ENCODE assay signal across 7 cellular contexts in the genomic region with DNA sequence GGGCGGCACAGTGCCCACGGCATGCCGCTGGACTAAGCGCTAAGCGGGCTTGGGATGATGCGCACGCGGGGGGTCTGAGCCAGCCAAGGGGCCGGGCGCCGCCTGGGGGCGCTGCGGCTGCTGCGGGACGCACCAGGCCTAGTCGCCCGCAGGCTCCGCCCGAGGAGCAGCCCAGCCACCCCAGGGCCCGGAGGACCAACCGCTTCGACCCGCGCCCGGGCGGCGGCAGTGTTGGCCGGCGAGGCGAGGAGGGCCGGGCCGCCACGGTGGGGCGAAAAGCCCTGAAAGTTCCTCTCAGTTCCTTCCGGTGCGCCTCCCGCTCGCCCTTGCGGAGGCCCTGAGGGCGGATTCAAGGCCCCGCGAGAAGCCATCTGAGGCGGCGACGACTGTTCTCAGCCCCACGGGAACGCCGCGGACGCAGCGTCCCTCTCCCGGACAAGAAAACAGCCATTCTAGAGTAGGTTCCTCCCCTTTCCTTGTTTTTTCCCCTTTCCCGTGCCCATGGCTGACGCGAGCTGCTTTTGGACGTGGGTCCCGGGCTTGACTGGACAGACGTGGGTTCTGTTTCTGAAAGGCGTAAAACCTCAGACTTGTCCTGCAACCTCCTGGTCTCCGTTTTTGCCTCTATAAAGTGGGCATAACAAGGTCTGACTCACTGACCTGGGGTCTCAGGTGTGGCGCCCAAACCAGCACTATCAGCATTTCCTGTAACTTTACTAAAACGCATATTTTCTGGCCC. TPM values are rescaled to one million over a fixed set of nuclear protein-coding genes. Genes with fewer than 3 reads are reported as not detected.
DNase-seq lines count a peak whose midpoint lies in the region; ATAC-seq, FAIRE-seq and TF ChIP-seq lines count a peak whose summit lies in the region.

A gene with protein sequence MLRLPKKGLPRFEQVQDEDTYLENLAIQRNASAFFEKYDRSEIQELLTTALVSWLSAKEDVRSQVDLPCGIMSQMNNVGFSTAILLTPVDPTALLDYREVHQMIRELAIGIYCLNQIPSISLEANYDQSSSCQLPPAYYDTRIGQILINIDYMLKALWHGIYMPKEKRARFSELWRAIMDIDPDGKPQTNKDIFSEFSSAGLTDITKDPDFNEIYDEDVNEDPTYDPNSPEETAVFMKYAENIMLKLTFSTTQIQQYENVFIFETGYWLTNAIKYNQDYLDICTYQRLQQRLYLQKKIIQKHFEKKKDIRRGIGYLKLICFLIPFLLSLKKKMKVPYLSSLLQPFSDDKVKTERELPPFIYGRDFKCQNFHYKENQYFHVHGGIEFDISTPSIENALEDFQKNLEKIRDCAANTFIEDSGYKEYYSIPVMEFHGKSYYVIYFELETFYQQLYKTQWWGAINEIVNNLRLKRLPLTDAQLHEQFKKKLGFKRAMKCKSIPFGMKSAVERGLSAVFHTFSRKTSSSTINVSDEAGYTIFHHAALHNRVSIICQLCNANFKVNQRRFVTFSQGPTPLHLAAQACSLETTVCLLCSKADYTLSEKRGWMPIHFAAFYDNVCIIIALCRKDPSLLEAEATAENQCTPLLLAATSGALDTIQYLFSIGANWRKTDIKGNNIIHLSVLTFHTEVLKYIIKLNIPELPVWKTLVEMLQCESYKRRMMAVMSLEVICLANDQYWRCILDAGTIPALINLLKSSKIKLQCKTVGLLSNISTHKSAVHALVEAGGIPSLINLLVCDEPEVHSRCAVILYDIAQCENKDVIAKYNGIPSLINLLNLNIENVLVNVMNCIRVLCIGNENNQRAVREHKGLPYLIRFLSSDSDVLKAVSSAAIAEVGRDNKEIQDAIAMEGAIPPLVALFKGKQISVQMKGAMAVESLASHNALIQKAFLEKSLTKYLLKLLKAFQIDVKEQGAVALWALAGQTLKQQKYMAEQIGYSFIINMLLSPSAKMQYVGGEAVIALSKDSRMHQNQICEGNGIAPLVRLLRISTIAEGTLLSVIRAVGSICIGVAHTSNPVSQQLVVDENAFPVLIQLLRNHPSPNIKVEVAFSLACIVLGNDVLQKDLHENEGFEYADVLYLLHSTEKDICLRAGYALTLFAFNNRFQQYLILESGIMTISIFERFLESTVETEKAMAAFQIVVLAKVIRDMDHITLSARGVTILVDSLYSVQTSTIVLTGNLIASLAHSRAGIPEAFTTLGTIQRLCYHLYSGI (N-terminal part only) (plus strand): TSS at position 297 of the 739 bp plus-strand sequence. CDS start 1,821 bp downstream, outside the sequence.

- peak; percentile 89 for ATAC-seq in HG02938 (IDR thresholded peaks at IDR 0.05; ENCODE audit: unreplicated experiment)
- peak; percentile 93 for ATAC-seq in activated CD8-positive, alpha-beta T cell treated with anti-CD3 and anti-CD28 coated beads for 36 hours

- H3K9me3 ChIP-seq in ectodermal cell (ENCODE audit: control insufficient read depth, low read length), result no peaks in the 10 kb centered on the region

- peaks cover 3% of the 10 kb centered on the region for H3K36me3 ChIP-seq in ectodermal cell (ENCODE audit: control insufficient read depth, insufficient read depth, low read length)

- H3K36me3 Mint-ChIP-seq in activated CD8-positive, alpha-beta T cell treated with anti-CD3 and anti-CD28 coated beads for 36 hours (ENCODE audit: low read depth), result peaks cover 52% of the 10 kb centered on the region

- peak within 1 kb of the TSS; percentile 96 for H3K27ac Mint-ChIP-seq in activated CD8-positive, alpha-beta T cell treated with anti-CD3 and anti-CD28 coated beads for 36 hours

- CTCF ChIA-PET in activated CD8-positive, alpha-beta T cell treated with anti-CD3 and anti-CD28 coated beads for 36 hours (lab: Charles Lee), result interaction anchor here (0.7 to 6.8 kb wide), 16 partner anchors 8 to 88 kb away, joined by 3 to 96 read pairs (median 4); a partner anchor contains a TSS

- H3K4me1 ChIP-seq in ectodermal cell (ENCODE audit: control insufficient read depth, insufficient read depth, low read length), result no peaks in the 10 kb centered on the region

- 7 to 8% methylated on average over 62 of the region's 62 CpGs for WGBS in ectodermal cell, 2 experiments

- DNase-seq in GM18507 (ENCODE audit: extremely low spot score, insufficient read length, low read depth), result peak; percentile 63
- DNase-seq in NCI-H446 treated with DMSO at 0.1 percent for 48 hours (lab: John Stamatoyannopoulos, UW), result peak; percentile 28
- DNase-seq in activated CD8-positive, alpha-beta T cell treated with anti-CD3 and anti-CD28 coated beads for 36 hours, result peak; percentile 82
- DNase-seq in lung microvascular endothelial cell (ENCODE audit: low read depth in 2 of 2), result peak; percentile 93 to 94
- DNase-seq in stimulated activated CD4-positive, alpha-beta T cell treated with anti-CD3 and anti-CD28 coated beads, TNF-alpha, amount 100 ng/mL, for 4 hours (ENCODE audit: low read depth in 3 of 3), result peak; percentile 66 to 73 (median 72)

- H3K4me3 Mint-ChIP-seq in activated CD8-positive, alpha-beta T cell treated with anti-CD3 and anti-CD28 coated beads for 36 hours, result peak within 1 kb of the TSS; percentile 89

- H3K4me3 ChIP-seq in ectodermal cell (ENCODE audit: insufficient read depth, low read depth, low read length), result peak within 1 kb of the TSS; percentile 53

- peak; percentile 84 for FAIRE-seq in GM18507 (lab: Jason Lieb, UNC)

- no peaks in the 10 kb centered on the region for H3K27me3 ChIP-seq in ectodermal cell (ENCODE audit: control insufficient read depth, insufficient read depth, low read length, poor library complexity, severe bottlenecking)

- peak within 1 kb of the TSS; percentile 39 for H3K27ac ChIP-seq in ectodermal cell (ENCODE audit: insufficient read depth, low read depth, low read length, poor library complexity, severe bottlenecking)

- intact Hi-C loops in activated CD8-positive, alpha-beta T cell treated with anti-CD3 and anti-CD28 coated beads for 36 hours (cut with micrococcal nuclease), result loop anchor here (2.0 kb wide), 1 partner anchor 14 kb away; a partner anchor contains a TSS

- no peaks in the 10 kb centered on the region for H3K27me3 Mint-ChIP-seq in activated CD8-positive, alpha-beta T cell treated with anti-CD3 and anti-CD28 coated beads for 36 hours

- peak; percentile 76 for TF ChIP-seq CTCF in activated CD8-positive, alpha-beta T cell treated with anti-CD3 and anti-CD28 coated beads for 36 hours (IDR thresholded peaks at IDR 0.05)

- H3K4me1 Mint-ChIP-seq in activated CD8-positive, alpha-beta T cell treated with anti-CD3 and anti-CD28 coated beads for 36 hours (ENCODE audit: low read depth), result peaks cover 28% of the 10 kb centered on the region

- POLR2A ChIA-PET in activated CD8-positive, alpha-beta T cell treated with anti-CD3 and anti-CD28 coated beads for 36 hours (lab: Charles Lee), result interaction anchor here (0.5 to 4.0 kb wide), 6 partner anchors 9 to 1500 kb away, joined by 3 to 16 read pairs (median 5); a partner anchor contains a TSS

- peaks cover 18% of the 10 kb centered on the region for H3K9me3 Mint-ChIP-seq in activated CD8-positive, alpha-beta T cell treated with anti-CD3 and anti-CD28 coated beads for 36 hours

RNA-seq across cellular contexts. Expression of the gene that starts here (rescaled TPM):
- total RNA-seq in activated CD8-positive, alpha-beta T cell treated with anti-CD3 and anti-CD28 coated beads for 36 hours, result 1 to 10 TPM; 3.5 to 3.6 TPM
- polyA plus RNA-seq in ectodermal cell (2013, experiment 1 of 4), result 4.3 TPM
- polyA plus RNA-seq in ectodermal cell (2013, experiment 2 of 4), result 4.6 TPM
- 4.1 TPM for polyA plus RNA-seq in ectodermal cell (2013, experiment 3 of 4)
- polyA plus RNA-seq in ectodermal cell (2013, experiment 4 of 4), result 5.4 TPM
- total RNA-seq in lung microvascular endothelial cell, result 4.1 and 9.1 TPM in 2 replicates

Comparison
In these comparisons a context has a peak if more than half of its experiments do, and no peak if none do; other contexts are left out.
1. Peak in every context shown above with its lines: DNase-seq, ATAC-seq, H3K4me3 ChIP-seq and H3K27ac ChIP-seq.
2. DNase-seq: peak in every context shown above with its lines; median percentile 94 in lung microvascular endothelial cell; 82 in activated CD8-positive, alpha-beta T cell treated with anti-CD3 and anti-CD28 coated beads for 36 hours; 72 in stimulated activated CD4-positive, alpha-beta T cell treated with anti-CD3 and anti-CD28 coated beads, TNF-alpha, amount 100 ng/mL, for 4 hours; 63 in GM18507; 28 in NCI-H446 treated with DMSO at 0.1 percent for 48 hours.